ENCODE assay signal across 26 cellular contexts in genomic region chr6:130041594-130041993, GRCh38. TPM values are rescaled to one million over a fixed set of nuclear protein-coding genes. Genes with fewer than 3 reads are reported as not detected.
DNase-seq lines count a peak whose midpoint lies in the region; ATAC-seq lines count a peak whose summit lies in the region.
"Had no signal": no experiment of that assay in that cellular context is flagged by ENCODE, and none has a peak within 500 bp of the region (broad histone marks: within the 10 kb centered on the region; RNA-seq: fewer than 3 reads in every experiment).

No MANE protein-coding gene starts in this region.

- H3K4me3 Mint-ChIP-seq in activated CD4-positive, alpha-beta T cell treated with anti-CD3 and anti-CD28 coated beads, Interleukin-2, amount 10 ng/mL, durations not matched to agents 7 days and 5 days, result no peak overlapping the region
- peak overlapping the region; percentile 34 for H3K4me3 Mint-ChIP-seq in activated T-helper 17 cell treated with anti-CD3 and anti-CD28 coated beads, Interleukin-2, amount 50 U/mL, for 72 hours
- H3K4me3 Mint-ChIP-seq: activated naive CD8-positive, alpha-beta T cell; H9; neural progenitor cell; stimulated activated naive CD8-positive, alpha-beta T cell treated with anti-CD3 and anti-CD28 coated beads, Interleukin-15, Interleukin-2, amounts not matched to agents 100 ng/mL and 50 ng/mL, for 24 hours; T-cell had no signal

- H3K4me1 Mint-ChIP-seq in activated CD4-positive, alpha-beta T cell treated with anti-CD3 and anti-CD28 coated beads, Interleukin-2, amount 10 ng/mL, durations not matched to agents 7 days and 5 days, result peaks cover 16% of the 10 kb centered on the region
- H3K4me1 Mint-ChIP-seq in activated T-helper 17 cell treated with anti-CD3 and anti-CD28 coated beads, Interleukin-2, amount 50 U/mL, for 72 hours, result peaks cover 22% of the 10 kb centered on the region
- H3K4me1 Mint-ChIP-seq: neural progenitor cell had no signal

- peaks cover 35% of the 10 kb centered on the region for H3K36me3 Mint-ChIP-seq in activated CD4-positive, alpha-beta T cell treated with anti-CD3 and anti-CD28 coated beads, Interleukin-2, amount 10 ng/mL, durations not matched to agents 7 days and 5 days (ENCODE audit: low read depth)
- H3K36me3 Mint-ChIP-seq in activated T-helper 17 cell treated with anti-CD3 and anti-CD28 coated beads, Interleukin-2, amount 50 U/mL, for 72 hours (ENCODE audit: low read depth), result peaks cover 24% of the 10 kb centered on the region

- H3K9me3 Mint-ChIP-seq in activated CD4-positive, alpha-beta T cell treated with anti-CD3 and anti-CD28 coated beads, Interleukin-2, amount 10 ng/mL, durations not matched to agents 7 days and 5 days, result peaks cover 6% of the 10 kb centered on the region
- H3K9me3 Mint-ChIP-seq in activated T-helper 17 cell treated with anti-CD3 and anti-CD28 coated beads, Interleukin-2, amount 50 U/mL, for 72 hours, result no peaks in the 10 kb centered on the region
- H3K9me3 Mint-ChIP-seq: H9; stimulated activated naive CD8-positive, alpha-beta T cell treated with anti-CD3 and anti-CD28 coated beads, Interleukin-15, Interleukin-2, amounts not matched to agents 100 ng/mL and 50 ng/mL, for 24 hours; T-cell had no signal

- H3K27me3 Mint-ChIP-seq in activated CD4-positive, alpha-beta T cell treated with anti-CD3 and anti-CD28 coated beads, Interleukin-2, amount 10 ng/mL, durations not matched to agents 7 days and 5 days, result no peaks in the 10 kb centered on the region
- H3K27me3 Mint-ChIP-seq in activated T-helper 17 cell treated with anti-CD3 and anti-CD28 coated beads, Interleukin-2, amount 50 U/mL, for 72 hours, result no peaks in the 10 kb centered on the region
- H3K27me3 Mint-ChIP-seq: activated naive CD8-positive, alpha-beta T cell; stimulated activated naive CD8-positive, alpha-beta T cell treated with anti-CD3 and anti-CD28 coated beads, Interleukin-15, Interleukin-2, amounts not matched to agents 100 ng/mL and 50 ng/mL, for 24 hours; T-cell had no signal

- ATAC-seq in GM18907 (IDR thresholded peaks at IDR 0.05; ENCODE audit: unreplicated experiment), result peak; percentile 49
- peak; percentile 69 for ATAC-seq in GM21717 (IDR thresholded peaks at IDR 0.05; ENCODE audit: unreplicated experiment)
- ATAC-seq in activated T-helper 17 cell treated with anti-CD3 and anti-CD28 coated beads, Interleukin-2, amount 50 U/mL, for 72 hours (replicated peaks), result no peak
- ATAC-seq: heart left ventricle, T-cell had no signal

- no peak for DNase-seq in activated CD4-positive, alpha-beta T cell treated with anti-CD3 and anti-CD28 coated beads, Interleukin-2, amount 10 ng/mL, durations not matched to agents 7 days and 5 days
- DNase-seq in activated CD4-positive, alpha-beta T cell treated with anti-CD3 and anti-CD28 coated beads, Interleukin-2, amount 50 U/mL, for 48 hours, result no peak
- DNase-seq in AG08395 (ENCODE audit: low spot score) (no peak), HUDEP-2 (lab: John Stamatoyannopoulos, UW; ENCODE audit: unreplicated experiment in 76 of 76) (no peak), SW 1271 (lab: John Stamatoyannopoulos, UW) (no peak)
- DNase-seq: activated effector memory CD4-positive, alpha-beta T cell treated with anti-CD3 and anti-CD28 coated beads, Interleukin-2, amount 50 U/mL, for 16 hours; aorta; DND-41; foreskin melanocyte; H9; heart left ventricle; left ventricle myocardium inferior; mesendoderm; NCI-H1092; NCI-H1694; NCI-H446 treated with DMSO at 0.1 percent for 48 hours; NCI-H82; retina; T-cell; uterus had no signal

- CTCF ChIA-PET in activated CD4-positive, alpha-beta T cell treated with anti-CD3 and anti-CD28 coated beads, Interleukin-2, amount 10 ng/mL, durations not matched to agents 7 days and 5 days (lab: Charles Lee), result no interaction called here

- peak overlapping the region; percentile 37 for H3K27ac Mint-ChIP-seq in activated CD4-positive, alpha-beta T cell treated with anti-CD3 and anti-CD28 coated beads, Interleukin-2, amount 10 ng/mL, durations not matched to agents 7 days and 5 days
- no peak overlapping the region for H3K27ac Mint-ChIP-seq in activated T-helper 17 cell treated with anti-CD3 and anti-CD28 coated beads, Interleukin-2, amount 50 U/mL, for 72 hours
- H3K27ac Mint-ChIP-seq: activated naive CD8-positive, alpha-beta T cell; H9; neural progenitor cell; stimulated activated naive CD8-positive, alpha-beta T cell treated with anti-CD3 and anti-CD28 coated beads, Interleukin-15, Interleukin-2, amounts not matched to agents 100 ng/mL and 50 ng/mL, for 24 hours; T-cell had no signal

- POLR2A ChIA-PET in activated CD4-positive, alpha-beta T cell treated with anti-CD3 and anti-CD28 coated beads, Interleukin-2, amount 10 ng/mL, durations not matched to agents 7 days and 5 days (lab: Charles Lee), result no interaction called here

RNA-seq across cellular contexts. Expression of gene L3MBTL3, which starts 23.2 kb away (rescaled TPM):
- total RNA-seq in activated CD4-positive, alpha-beta T cell treated with anti-CD3 and anti-CD28 coated beads, Interleukin-2, amount 10 ng/mL, durations not matched to agents 7 days and 5 days, result 10 to 100 TPM; 13.5 to 17.1 TPM
- 1 to 10 TPM; 4.4 to 5.9 TPM for total RNA-seq in activated T-helper 17 cell treated with anti-CD3 and anti-CD28 coated beads, Interleukin-2, amount 50 U/mL, for 72 hours
